8 cellular contexts compared by ENCODE assay signal in the genomic region with DNA sequence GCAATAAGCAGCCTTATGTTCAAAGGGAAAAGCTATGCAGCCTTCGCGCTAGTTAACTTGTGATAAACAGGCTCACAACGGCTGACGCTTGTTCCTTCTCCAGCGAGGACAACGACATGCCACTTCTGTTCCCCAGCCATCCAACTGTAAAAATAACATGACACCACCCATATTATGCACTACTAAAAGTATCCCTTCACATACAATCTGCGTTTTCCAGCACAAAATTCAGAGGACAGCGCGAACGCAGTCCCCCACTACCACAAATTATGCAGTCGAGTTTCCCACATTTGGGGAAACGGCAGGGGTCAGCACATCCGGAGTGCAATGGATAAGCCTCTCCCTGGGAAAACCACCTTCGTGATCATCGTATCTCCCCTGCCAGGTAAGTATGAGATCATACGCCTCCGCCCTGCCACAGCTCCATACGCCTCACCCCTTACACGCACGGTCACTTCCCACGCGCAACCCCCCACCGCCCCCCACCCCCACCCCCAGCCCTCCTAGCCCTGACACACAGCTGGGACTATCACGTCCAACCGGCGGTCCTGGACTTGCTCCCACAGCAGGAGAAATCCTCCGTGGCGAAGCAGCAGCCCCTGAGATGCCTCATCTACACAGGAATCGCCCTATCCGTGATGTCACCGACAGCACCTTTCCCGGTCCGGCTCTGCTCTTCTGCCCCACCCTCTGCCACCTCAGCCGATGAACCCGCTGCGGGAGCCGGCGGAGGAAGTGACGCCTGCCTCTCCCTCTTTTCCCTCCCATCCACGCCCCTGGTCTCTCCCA.
DNase-seq lines count a peak whose midpoint lies in the region; ATAC-seq, FAIRE-seq and TF ChIP-seq lines count a peak whose summit lies in the region.

No MANE protein-coding gene starts in this region.

- no peaks in the 10 kb centered on the region for H3K9me3 Mint-ChIP-seq in activated CD8-positive, alpha-beta T cell treated with anti-CD3 and anti-CD28 coated beads, Interleukin-2, amount 10 ng/mL, durations not matched to agents 7 days and 5 days (ENCODE audit: insufficient read depth)

- no peak for FAIRE-seq in small intestine (lab: Jason Lieb, UNC)

- H3K36me3 Mint-ChIP-seq in activated CD8-positive, alpha-beta T cell treated with anti-CD3 and anti-CD28 coated beads, Interleukin-2, amount 10 ng/mL, durations not matched to agents 7 days and 5 days (ENCODE audit: low read depth), result no peaks in the 10 kb centered on the region

- peak overlapping the region; percentile 1 to 47 for H3K4me3 ChIP-seq in esophagus (ENCODE audit: low read depth in 1 of 2, low read length in 2 of 2)
- no peak overlapping the region for H3K4me3 ChIP-seq in small intestine (ENCODE audit: low read depth in 1 of 2, low read length in 2 of 2)
- no peak overlapping the region for H3K4me3 ChIP-seq in uterus

- WGBS in esophagus, 2 donors, result 7 to 12% methylated on average over 40 of the region's 40 CpGs
- 4 to 10% (median 5%) methylated on average over 40 of the region's 40 CpGs for WGBS in small intestine, 3 donors

- no peak for TF ChIP-seq POLR2A in uterus (IDR thresholded peaks at IDR 0.05)

- peak overlapping the region; percentile 73 for H3K4me3 Mint-ChIP-seq in activated CD8-positive, alpha-beta T cell treated with anti-CD3 and anti-CD28 coated beads, Interleukin-2, amount 10 ng/mL, durations not matched to agents 7 days and 5 days

- peak; percentile 63 for ATAC-seq in activated CD8-positive, alpha-beta T cell treated with anti-CD3 and anti-CD28 coated beads, Interleukin-2, amount 10 ng/mL, durations not matched to agents 7 days and 5 days
- ATAC-seq in GM19328 (IDR thresholded peaks at IDR 0.05; ENCODE audit: unreplicated experiment), result no peak
- ATAC-seq in HG03571 (IDR thresholded peaks at IDR 0.05; ENCODE audit: unreplicated experiment), result no peak
- ATAC-seq in GM21447 (IDR thresholded peaks at IDR 0.05; ENCODE audit: unreplicated experiment), result no peak

- H3K27ac ChIP-seq in esophagus (ENCODE audit: low read depth in 2 of 2, low read length in 1 of 2), result peak overlapping the region; percentile 70 to 94
- peak overlapping the region in 1 of 2 donors; percentile 68 for H3K27ac ChIP-seq in small intestine (ENCODE audit: low read depth in 1 of 2, low read length in 1 of 2)
- H3K27ac ChIP-seq in uterus, result no peak overlapping the region

- intact Hi-C loops in uterus (cut with DNase I; ENCODE audit: low total_unique reads), result no loop called here

- DNase-seq in activated CD8-positive, alpha-beta T cell treated with anti-CD3 and anti-CD28 coated beads, Interleukin-2, amount 10 ng/mL, durations not matched to agents 7 days and 5 days, result peak; percentile 45
- peak; percentile 68 for DNase-seq in small intestine
- no peak for DNase-seq in uterus

- CTCF ChIA-PET in activated CD8-positive, alpha-beta T cell treated with anti-CD3 and anti-CD28 coated beads, Interleukin-2, amount 10 ng/mL, durations not matched to agents 7 days and 5 days (lab: Charles Lee), result interaction anchor here (1.0 to 1.5 kb wide), 3 partner anchors 9 to 17 kb away, joined by 3 to 6 read pairs (median 3); no protein-coding TSS in a partner anchor

- peak overlapping the region; percentile 51 for H3K9ac ChIP-seq in ES-I3 (ENCODE audit: low read depth, low read length)

- peak overlapping the region; percentile 33 for H3K27ac Mint-ChIP-seq in activated CD8-positive, alpha-beta T cell treated with anti-CD3 and anti-CD28 coated beads, Interleukin-2, amount 10 ng/mL, durations not matched to agents 7 days and 5 days

- POLR2A ChIA-PET in activated CD8-positive, alpha-beta T cell treated with anti-CD3 and anti-CD28 coated beads, Interleukin-2, amount 10 ng/mL, durations not matched to agents 7 days and 5 days (lab: Charles Lee), result interaction anchor here (0.9 to 3.5 kb wide), 5 partner anchors 11 to 161 kb away, joined by 3 to 23 read pairs (median 4); no protein-coding TSS in a partner anchor

- H3K9me3 ChIP-seq in ES-I3 (ENCODE audit: control insufficient read depth, insufficient read depth, low read length) (no peaks in the 10 kb centered on the region), esophagus (ENCODE audit: control insufficient read depth in 2 of 2, insufficient read depth in 1 of 2, low read depth in 1 of 2, low read length in 1 of 2) (no peaks in the 10 kb centered on the region), small intestine (ENCODE audit: control insufficient read depth, low read depth) (no peaks in the 10 kb centered on the region), uterus (no peaks in the 10 kb centered on the region)

- H3K4me1 ChIP-seq in ES-I3 (ENCODE audit: insufficient read depth, low read length), result peaks cover 4% of the 10 kb centered on the region; the same call in 1 of the 2 replicates
- H3K4me1 ChIP-seq in esophagus (ENCODE audit: control insufficient read depth in 2 of 2, insufficient read depth in 2 of 2, low read length in 1 of 2), result peaks cover 0 to 5% of the 10 kb centered on the region in 2 donors
- peaks cover 0 to 3% of the 10 kb centered on the region in 2 donors for H3K4me1 ChIP-seq in small intestine (ENCODE audit: control insufficient read depth in 2 of 2, insufficient read depth in 1 of 2, low read depth in 1 of 2, low read length in 1 of 2)
- no peaks in the 10 kb centered on the region for H3K4me1 ChIP-seq in uterus

- no peak for TF ChIP-seq CTCF in uterus (IDR thresholded peaks at IDR 0.05)

- peaks cover 24% of the 10 kb centered on the region for H3K27me3 Mint-ChIP-seq in activated CD8-positive, alpha-beta T cell treated with anti-CD3 and anti-CD28 coated beads, Interleukin-2, amount 10 ng/mL, durations not matched to agents 7 days and 5 days (ENCODE audit: low read depth)

- H3K27me3 ChIP-seq in esophagus (ENCODE audit: control insufficient read depth in 1 of 2, insufficient read depth in 2 of 2, low read length in 2 of 2), result no peaks in the 10 kb centered on the region
- H3K27me3 ChIP-seq in small intestine (ENCODE audit: control insufficient read depth in 2 of 2, insufficient read depth in 2 of 2, low read length in 2 of 2), result peaks cover 0 to 3% of the 10 kb centered on the region in 2 donors
- peaks cover 0 to 14% of the 10 kb centered on the region in 2 donors for H3K27me3 ChIP-seq in uterus

- peaks cover 52% of the 10 kb centered on the region for H3K4me1 Mint-ChIP-seq in activated CD8-positive, alpha-beta T cell treated with anti-CD3 and anti-CD28 coated beads, Interleukin-2, amount 10 ng/mL, durations not matched to agents 7 days and 5 days (ENCODE audit: low read depth)

- no peaks in the 10 kb centered on the region for H3K36me3 ChIP-seq in ES-I3 (ENCODE audit: insufficient read depth, low read length)
- H3K36me3 ChIP-seq in esophagus (ENCODE audit: control insufficient read depth in 2 of 2, insufficient read depth in 2 of 2, low read length in 1 of 2), result no peaks in the 10 kb centered on the region
- no peaks in the 10 kb centered on the region for H3K36me3 ChIP-seq in small intestine (ENCODE audit: control insufficient read depth in 2 of 2, insufficient read depth in 2 of 2, low read length in 2 of 2)
- no peaks in the 10 kb centered on the region for H3K36me3 ChIP-seq in uterus

Comparison
In these comparisons a context has a peak if more than half of its experiments do, and no peak if none do; other contexts are left out.
1. DNase-seq: peak in activated CD8-positive, alpha-beta T cell treated with anti-CD3 and anti-CD28 coated beads, Interleukin-2, amount 10 ng/mL, durations not matched to agents 7 days and 5 days (single experiment) and small intestine (single experiment); none in uterus (0 of 2).
2. H3K27ac ChIP-seq: peak in esophagus (2 of 2); none in uterus (0 of 2).
3. H3K4me3 ChIP-seq: peak in esophagus (2 of 2); none in small intestine (0 of 2) and uterus (0 of 2).